In genomic region chr9:33721674-33722358, GRCh38 we compare ENCODE assay signal across 8 cellular contexts.
A peak's percentile ranks its signal among the peaks of the same experiment; 100 is the strongest.
DNase-seq lines count a peak whose midpoint lies in the region; ATAC-seq, FAIRE-seq and TF ChIP-seq lines count a peak whose summit lies in the region.

No MANE protein-coding gene starts in this region.

- peak; percentile 96 for FAIRE-seq in GM12891 (lab: Jason Lieb, UNC)
- FAIRE-seq in bronchial epithelial cell (lab: Jason Lieb, UNC) = no peak

- H3K27me3 ChIP-seq in bronchial epithelial cell (ENCODE audit: control insufficient read depth, insufficient read depth, low read length) = no peaks in the 10 kb centered on the region

- no peaks in the 10 kb centered on the region for H3K36me3 ChIP-seq in bronchial epithelial cell (ENCODE audit: control insufficient read depth, insufficient read depth, low read length)

- TF ChIP-seq POLR2A in GM12891 (IDR thresholded peaks at IDR 0.05; ENCODE audit: low read depth, low read length) = no peak

- no peak overlapping the region for H3K4me3 ChIP-seq in bronchial epithelial cell (ENCODE audit: low read depth, low read length)

- peak; percentile 100 for TF ChIP-seq CTCF in bronchial epithelial cell (IDR thresholded peaks at IDR 0.05; ENCODE audit: insufficient read depth, low read length, severe bottlenecking)

- DNase-seq in GM12891 (ENCODE audit: insufficient read length, low spot score) = peak; percentile 53
- peak; percentile 89 for DNase-seq in NCI-H2227 (lab: John Stamatoyannopoulos, UW; ENCODE audit: unreplicated experiment)
- DNase-seq in activated CD4-positive, CD25-positive, alpha-beta regulatory T cell (lab: John Stamatoyannopoulos, UW) = peak; percentile 66 to 78 (median 75)
- peak; percentile 70 for DNase-seq in bronchial epithelial cell (ENCODE audit: low read depth)
- peak; percentile 76 for DNase-seq in kidney tubule cell (ENCODE audit: low spot score)
- peak; percentile 85 for DNase-seq in stimulated activated CD4-positive, alpha-beta T cell treated with anti-CD3 and anti-CD28 coated beads, Interleukin-1b, Interleukin-23, amount 100 ng/mL, for 48 hours
- DNase-seq in COLO829 (ENCODE audit: low spot score) = no peak

- peak; percentile 56 for ATAC-seq in HG03095 (IDR thresholded peaks at IDR 0.05; ENCODE audit: unreplicated experiment)

TF ChIP-seq in GM12891, 5 proteins besides CTCF, POLR2A, EP300 and RAD21:
- TF ChIP-seq TAF1 (IDR thresholded peaks at IDR 0.05; ENCODE audit: low read depth, low read length) (no peak), PAX5 (IDR thresholded peaks at IDR 0.05; ENCODE audit: insufficient read depth, low read length, severe bottlenecking) (no peak), POU2F2 (IDR thresholded peaks at IDR 0.05; ENCODE audit: low read depth, low read length) (no peak), SPI1 (IDR thresholded peaks at IDR 0.05; ENCODE audit: low read depth, low read length) (no peak), POLR2AphosphoS5 (IDR thresholded peaks at IDR 0.05; ENCODE audit: low read depth, low read length) (no peak)
